ENCODE assay signal across 1 cellular context in genomic region chr18:51069885-51070284, GRCh38.
TF ChIP-seq lines count a peak whose summit lies in the region.

No MANE protein-coding gene starts in this region.

TF ChIP-seq in SK-N-SH treated with all-trans-retinoic acid at 6 μM for 48 hours, 23 proteins besides CTCF, POLR2A, EP300 and RAD21:
- TF ChIP-seq CREB5 (CRISPR knock-in tag; IDR thresholded peaks at IDR 0.05; ENCODE audit: low read depth) (no peak), ZNF8 (CRISPR knock-in tag; IDR thresholded peaks at IDR 0.05) (no peak), GLIS3 (CRISPR knock-in tag; IDR thresholded peaks at IDR 0.05) (no peak), TCF4 (CRISPR knock-in tag; IDR thresholded peaks at IDR 0.05; ENCODE audit: borderline replicate concordance) (no peak), PATZ1 (CRISPR knock-in tag; IDR thresholded peaks at IDR 0.05; ENCODE audit: borderline replicate concordance) (no peak), ZNF70 (CRISPR knock-in tag; IDR thresholded peaks at IDR 0.05) (no peak), CSRNP3 (CRISPR knock-in tag; IDR thresholded peaks at IDR 0.05) (no peak)
TF ChIP-seq in SK-N-SH treated with all-trans-retinoic acid at 6 μM for 48 hours: peak in this region for 0.
